ENCODE assay signal across 14 cellular contexts in genomic region chr7:24637021-24637420, GRCh38.
"Had no signal": no experiment of that assay in that cellular context is flagged by ENCODE, and none has a peak within 500 bp of the region (broad histone marks: within the 10 kb centered on the region; RNA-seq: fewer than 3 reads in every experiment).

No MANE protein-coding gene starts in this region.

- ATAC-seq: effector memory CD8-positive, alpha-beta T cell; right lobe of liver had no signal

- H3K9me3 ChIP-seq: esophagus muscularis mucosa, psoas muscle, right lobe of liver had no signal

- H3K36me3 ChIP-seq: esophagus muscularis mucosa, right lobe of liver had no signal

- H3K27me3 ChIP-seq: esophagus muscularis mucosa, right lobe of liver had no signal

- DNase-seq: effector memory CD8-positive, alpha-beta T cell; immature natural killer cell; kidney; mesendoderm; naive B cell; nephron progenitor cell; psoas muscle; retina; right lobe of liver; stimulated activated CD4-positive, alpha-beta T cell treated with anti-CD3 and anti-CD28 coated beads, Interleukin-12 subunit alpha, Interleukin-12 subunit beta, amount 100 ng/mL, for 4 hours; stimulated activated naive CD4-positive, alpha-beta T cell treated with Interleukin-2 at 50 U/mL for 16 hours had no signal

- H3K4me1 ChIP-seq: esophagus muscularis mucosa, right lobe of liver had no signal

- H3K27ac ChIP-seq: epithelial cell of prostate, esophagus muscularis mucosa, psoas muscle, right lobe of liver, skin epidermis had no signal

- H3K4me3 ChIP-seq: esophagus muscularis mucosa, psoas muscle, right lobe of liver, skin epidermis had no signal
